ENCODE assay signal across 1 cellular context in the genomic region with DNA sequence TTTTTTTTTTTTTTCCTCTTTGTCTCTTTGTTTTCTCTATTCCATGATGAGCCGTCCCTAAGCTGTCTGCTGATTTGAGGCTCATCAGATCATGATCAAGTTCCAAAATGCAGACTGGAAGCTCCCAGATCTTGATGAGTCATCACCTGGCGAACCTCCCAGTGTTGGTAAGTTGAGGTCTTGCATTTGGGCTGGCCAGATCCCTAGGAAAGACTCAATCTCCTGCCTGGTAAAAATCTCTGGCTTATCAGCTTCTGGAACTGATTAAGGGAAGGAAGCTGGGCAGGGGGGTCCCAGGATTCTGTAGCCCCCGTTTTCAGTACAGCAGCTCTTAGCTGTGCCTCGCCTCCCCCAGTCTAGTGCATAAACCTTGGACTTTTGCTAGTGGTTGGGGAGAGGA.
TF ChIP-seq lines count a peak whose summit lies in the region.

No MANE protein-coding gene starts in this region.

TF ChIP-seq in GM23338, 12 proteins besides CTCF, POLR2A, EP300 and RAD21 (continued from another document):
- TF ChIP-seq, protein P1, sequence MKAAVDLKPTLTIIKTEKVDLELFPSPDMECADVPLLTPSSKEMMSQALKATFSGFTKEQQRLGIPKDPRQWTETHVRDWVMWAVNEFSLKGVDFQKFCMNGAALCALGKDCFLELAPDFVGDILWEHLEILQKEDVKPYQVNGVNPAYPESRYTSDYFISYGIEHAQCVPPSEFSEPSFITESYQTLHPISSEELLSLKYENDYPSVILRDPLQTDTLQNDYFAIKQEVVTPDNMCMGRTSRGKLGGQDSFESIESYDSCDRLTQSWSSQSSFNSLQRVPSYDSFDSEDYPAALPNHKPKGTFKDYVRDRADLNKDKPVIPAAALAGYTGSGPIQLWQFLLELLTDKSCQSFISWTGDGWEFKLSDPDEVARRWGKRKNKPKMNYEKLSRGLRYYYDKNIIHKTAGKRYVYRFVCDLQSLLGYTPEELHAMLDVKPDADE (IDR thresholded peaks at IDR 0.05), result no peak
- no peak for TF ChIP-seq CREB1 (CRISPR knock-in tag; IDR thresholded peaks at IDR 0.05; ENCODE audit: low read depth)
- TF ChIP-seq NANOG (IDR thresholded peaks at IDR 0.05; ENCODE audit: borderline replicate concordance), result no peak
- no peak for TF ChIP-seq EZH2phosphoT487 (IDR thresholded peaks at IDR 0.05; ENCODE audit: unreplicated experiment)
- TF ChIP-seq POLR2AphosphoS5 (IDR thresholded peaks at IDR 0.05; ENCODE audit: low read depth), result no peak
